In genomic region chr14:69882915-69883314, GRCh38 we compare ENCODE assay signal across 24 cellular contexts. TPM values are rescaled to one million over a fixed set of nuclear protein-coding genes. Genes with fewer than 3 reads are reported as not detected.
"Had no signal": no experiment of that assay in that cellular context is flagged by ENCODE, and none has a peak within 500 bp of the region (broad histone marks: within the 10 kb centered on the region; RNA-seq: fewer than 3 reads in every experiment).

No MANE protein-coding gene starts in this region.

- H3K27ac Mint-ChIP-seq: activated B cell treated with CpG ODN at 0.5 μM for 24 hours; activated CD4-positive, alpha-beta T cell treated with anti-CD3 and anti-CD28 coated beads, Interleukin-2, amount 10 ng/mL, durations not matched to agents 24 days and 14 days; activated CD8-positive, alpha-beta memory T cell treated with anti-CD3 and anti-CD28 coated beads, Interleukin-2, amount 10 ng/mL, durations not matched to agents 7 days and 5 days; activated naive CD4-positive, alpha-beta T cell treated with anti-CD3 and anti-CD28 coated beads, Interleukin-2, amount 50 U/mL, for 24 hours; activated T-cell treated with anti-CD3 and anti-CD28 coated beads, Interleukin-2, amount 50 U/mL, for 24 hours; activated T-helper 1 cell treated with anti-CD3 and anti-CD28 coated beads, Interleukin-12 subunit alpha, Interleukin-12 subunit beta, Interleukin-2, Interleukin-4 antibody, amounts not matched to agents 30 ng/mL and 10 ng/mL and 1 ng/mL, durations not matched to agents 14 hours and 24 hours and 36 hours; T-helper 1 cell treated with Interleukin-12 subunit alpha and Interleukin-12 subunit beta and Interleukin-4 antibody, amounts not matched to agents 30 μg/mL and 1 μg/mL, for 36 hours had no signal

- H3K36me3 Mint-ChIP-seq: activated CD8-positive, alpha-beta memory T cell treated with anti-CD3 and anti-CD28 coated beads, Interleukin-2, amount 10 ng/mL, durations not matched to agents 7 days and 5 days; activated naive CD4-positive, alpha-beta T cell treated with anti-CD3 and anti-CD28 coated beads, Interleukin-2, amount 50 U/mL, for 24 hours had no signal

- H3K4me3 Mint-ChIP-seq: activated B cell treated with CpG ODN at 0.5 μM for 24 hours; activated CD4-positive, alpha-beta T cell treated with anti-CD3 and anti-CD28 coated beads, Interleukin-2, amount 10 ng/mL, durations not matched to agents 24 days and 14 days; activated CD8-positive, alpha-beta memory T cell treated with anti-CD3 and anti-CD28 coated beads, Interleukin-2, amount 10 ng/mL, durations not matched to agents 7 days and 5 days; activated naive CD4-positive, alpha-beta T cell treated with anti-CD3 and anti-CD28 coated beads, Interleukin-2, amount 50 U/mL, for 24 hours; activated T-cell treated with anti-CD3 and anti-CD28 coated beads, Interleukin-2, amount 50 U/mL, for 24 hours; activated T-helper 1 cell treated with anti-CD3 and anti-CD28 coated beads, Interleukin-12 subunit alpha, Interleukin-12 subunit beta, Interleukin-2, Interleukin-4 antibody, amounts not matched to agents 30 ng/mL and 10 ng/mL and 1 ng/mL, durations not matched to agents 14 hours and 24 hours and 36 hours; T-helper 1 cell treated with Interleukin-12 subunit alpha and Interleukin-12 subunit beta and Interleukin-4 antibody, amounts not matched to agents 30 μg/mL and 1 μg/mL, for 36 hours had no signal

- H3K9me3 Mint-ChIP-seq: activated B cell treated with CpG ODN at 0.5 μM for 24 hours; activated CD4-positive, alpha-beta T cell treated with anti-CD3 and anti-CD28 coated beads, Interleukin-2, amount 10 ng/mL, durations not matched to agents 24 days and 14 days; activated naive CD4-positive, alpha-beta T cell treated with anti-CD3 and anti-CD28 coated beads, Interleukin-2, amount 50 U/mL, for 24 hours; activated T-cell treated with anti-CD3 and anti-CD28 coated beads, Interleukin-2, amount 50 U/mL, for 24 hours; activated T-helper 1 cell treated with anti-CD3 and anti-CD28 coated beads, Interleukin-12 subunit alpha, Interleukin-12 subunit beta, Interleukin-2, Interleukin-4 antibody, amounts not matched to agents 30 ng/mL and 10 ng/mL and 1 ng/mL, durations not matched to agents 14 hours and 24 hours and 36 hours; T-helper 1 cell treated with Interleukin-12 subunit alpha and Interleukin-12 subunit beta and Interleukin-4 antibody, amounts not matched to agents 30 μg/mL and 1 μg/mL, for 36 hours had no signal

- H3K4me1 Mint-ChIP-seq: activated B cell treated with CpG ODN at 0.5 μM for 24 hours; activated CD4-positive, alpha-beta T cell treated with anti-CD3 and anti-CD28 coated beads, Interleukin-2, amount 10 ng/mL, durations not matched to agents 24 days and 14 days; activated CD8-positive, alpha-beta memory T cell treated with anti-CD3 and anti-CD28 coated beads, Interleukin-2, amount 10 ng/mL, durations not matched to agents 7 days and 5 days; activated naive CD4-positive, alpha-beta T cell treated with anti-CD3 and anti-CD28 coated beads, Interleukin-2, amount 50 U/mL, for 24 hours had no signal

- DNase-seq: activated B cell treated with CpG ODN at 0.5 μM for 24 hours; activated CD4-positive, alpha-beta T cell treated with anti-CD3 and anti-CD28 coated beads for 1 hour; activated CD4-positive, alpha-beta T cell treated with anti-CD3 and anti-CD28 coated beads, Interleukin-2, amount 10 ng/mL, durations not matched to agents 24 days and 14 days; activated CD4-positive, alpha-beta T cell treated with anti-CD3 and anti-CD28 coated beads, Interleukin-2, amount 50 U/mL, for 48 hours; activated CD8-positive, alpha-beta memory T cell treated with anti-CD3 and anti-CD28 coated beads, Interleukin-2, amount 10 ng/mL, durations not matched to agents 7 days and 5 days; activated effector memory CD4-positive, alpha-beta T cell treated with Interleukin-2 at 50 U/mL for 16 hours; activated naive CD4-positive, alpha-beta T cell; activated T-cell treated with anti-CD3 and anti-CD28 coated beads, Interleukin-2, amount 50 U/mL, for 24 hours; aorta; central memory CD4-positive, alpha-beta T cell; MG63; NCI-H1694; NCI-H2029 treated with DMSO at 0.1 percent for 48 hours; NCI-H446 treated with DMSO at 0.1 percent for 48 hours; NCI-H524 treated with DMSO at 0.1 percent for 48 hours; NCI-H774; NK-92 treated with Interleukin-12 subunit alpha and Interleukin-12 subunit beta, amount 100 ng/mL, for 24 hours; PC-3; SHP77; SW 1271 had no signal

RNA-seq across cellular contexts. Expression of gene SMOC1, which starts 3.7 kb away (rescaled TPM):
- total RNA-seq: activated B cell treated with CpG ODN at 0.5 μM for 24 hours; activated CD4-positive, alpha-beta T cell treated with anti-CD3 and anti-CD28 coated beads, Interleukin-2, amount 10 ng/mL, durations not matched to agents 24 days and 14 days; activated CD8-positive, alpha-beta memory T cell treated with anti-CD3 and anti-CD28 coated beads, Interleukin-2, amount 10 ng/mL, durations not matched to agents 7 days and 5 days; activated T-helper 1 cell treated with anti-CD3 and anti-CD28 coated beads, Interleukin-12 subunit alpha, Interleukin-12 subunit beta, Interleukin-2, Interleukin-4 antibody, amounts not matched to agents 30 ng/mL and 10 ng/mL and 1 ng/mL, durations not matched to agents 14 hours and 24 hours and 36 hours; PC-3; SJSA1 had no signal
